Comparison of ENCODE assay signal across 14 cellular contexts in the genomic region with DNA sequence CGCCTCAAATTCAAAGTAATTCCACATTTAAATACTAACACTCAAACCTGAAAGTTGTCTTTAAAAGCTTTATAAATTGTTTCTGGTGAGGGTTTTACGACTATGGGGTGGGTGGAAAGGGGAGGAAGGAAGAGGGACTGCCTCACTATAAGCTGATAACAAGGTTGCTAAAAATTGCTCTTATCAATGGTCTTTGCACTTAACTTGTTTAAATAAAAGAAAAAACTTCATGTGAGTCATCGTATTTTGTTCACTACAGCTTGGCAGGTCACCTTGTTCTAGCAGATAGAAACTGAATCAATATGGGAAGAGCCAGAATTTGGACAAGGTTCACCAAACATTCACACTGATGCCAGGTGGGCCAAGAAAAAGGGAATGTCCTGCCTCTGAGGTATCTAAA.
DNase-seq lines count a peak whose midpoint lies in the region; ATAC-seq, FAIRE-seq and TF ChIP-seq lines count a peak whose summit lies in the region.
"Had no signal": no experiment of that assay in that cellular context is flagged by ENCODE, and none has a peak within 500 bp of the region (broad histone marks: within the 10 kb centered on the region; RNA-seq: fewer than 3 reads in every experiment).

No MANE protein-coding gene starts in this region.

- ATAC-seq in body of pancreas, result peak; percentile 90
- peak; percentile 77 for ATAC-seq in HepG2
- peak; percentile 48 for ATAC-seq in upper lobe of right lung
- no peak for ATAC-seq in psoas muscle

- in situ Hi-C loops in HepG2 (cut with HindIII; ENCODE audit: extremely low pct_ligation_motif_present, low pct_unique_long_range_greater_than_20kb), result no loop called here

- H3K36me3 Mint-ChIP-seq in activated CD4-positive, alpha-beta memory T cell treated with anti-CD3 and anti-CD28 coated beads, Interleukin-2, amount 10 ng/mL, durations not matched to agents 7 days and 5 days (ENCODE audit: low read depth), result no peaks in the 10 kb centered on the region

- peaks cover 9% of the 10 kb centered on the region for H3K27me3 Mint-ChIP-seq in activated CD4-positive, alpha-beta memory T cell treated with anti-CD3 and anti-CD28 coated beads, Interleukin-2, amount 10 ng/mL, durations not matched to agents 7 days and 5 days

- H3K27ac Mint-ChIP-seq in activated CD4-positive, alpha-beta memory T cell treated with anti-CD3 and anti-CD28 coated beads, Interleukin-2, amount 10 ng/mL, durations not matched to agents 7 days and 5 days, result no peak overlapping the region

- no peak overlapping the region for H3K4me3 ChIP-seq in body of pancreas
- no peak overlapping the region for H3K4me3 ChIP-seq in HepG2 (replicated peaks in 1 of 3; ENCODE audit: insufficient read depth in 1 of 3, low read depth in 2 of 3, low read length in 3 of 3)
- H3K4me3 ChIP-seq in upper lobe of right lung, result no peak overlapping the region
- no peak overlapping the region for H3K4me3 ChIP-seq in psoas muscle
- H3K4me3 ChIP-seq: coronary artery had no signal

- H3K79me2 ChIP-seq in HepG2 (ENCODE audit: insufficient read depth, low read length), result no peaks in the 10 kb centered on the region

- peaks cover 7% of the 10 kb centered on the region for H3K4me1 Mint-ChIP-seq in activated CD4-positive, alpha-beta memory T cell treated with anti-CD3 and anti-CD28 coated beads, Interleukin-2, amount 10 ng/mL, durations not matched to agents 7 days and 5 days

- no peak for TF ChIP-seq EP300 in HepG2 (IDR thresholded peaks at IDR 0.05; ENCODE audit: low read depth in 2 of 2, low read length in 2 of 2)
- no peak for TF ChIP-seq EP300 in HepG2 (CRISPR knock-in tag; IDR thresholded peaks at IDR 0.05; ENCODE audit: borderline replicate concordance)

- no peak overlapping the region for H3K9ac ChIP-seq in HepG2 (ENCODE audit: insufficient read depth, low read depth, low read length)
- H3K9ac ChIP-seq: KMS-11 had no signal

- no peak for TF ChIP-seq CTCF in body of pancreas (IDR thresholded peaks at IDR 0.05)
- no peak for TF ChIP-seq CTCF in HepG2 (CRISPR knock-in tag; IDR thresholded peaks at IDR 0.05)
- no peak for TF ChIP-seq CTCF in upper lobe of right lung (IDR thresholded peaks at IDR 0.05)
- no peak for TF ChIP-seq CTCF in psoas muscle (IDR thresholded peaks at IDR 0.05)

- CTCF ChIA-PET in HepG2 (lab: Yijun Ruan, JAX; ENCODE audit: low intra/inter-chr PET ratio, low total read pairs), result no interaction called here
- CTCF ChIA-PET in activated CD4-positive, alpha-beta memory T cell treated with anti-CD3 and anti-CD28 coated beads, Interleukin-2, amount 10 ng/mL, durations not matched to agents 7 days and 5 days (lab: Charles Lee), result no interaction called here

- no peaks in the 10 kb centered on the region for H4K20me1 ChIP-seq in HepG2 (ENCODE audit: insufficient read depth, low read length)

- TF ChIP-seq RAD21 in HepG2 (CRISPR knock-in tag; IDR thresholded peaks at IDR 0.05), result no peak

- H3K27me3 ChIP-seq in body of pancreas, result no peaks in the 10 kb centered on the region
- H3K27me3 ChIP-seq in HepG2 (ENCODE audit: control insufficient read depth in 1 of 2, insufficient read depth in 2 of 2, low read length in 2 of 2), result no peaks in the 10 kb centered on the region
- H3K27me3 ChIP-seq in upper lobe of right lung, result no peaks in the 10 kb centered on the region
- no peaks in the 10 kb centered on the region for H3K27me3 ChIP-seq in psoas muscle (ENCODE audit: insufficient read depth in 3 of 3, low read length in 2 of 3)

- H3K4me3 Mint-ChIP-seq in activated CD4-positive, alpha-beta memory T cell treated with anti-CD3 and anti-CD28 coated beads, Interleukin-2, amount 10 ng/mL, durations not matched to agents 7 days and 5 days, result no peak overlapping the region

- H3K9me3 ChIP-seq in body of pancreas (no peaks in the 10 kb centered on the region), HepG2 (ENCODE audit: low read length) (no peaks in the 10 kb centered on the region), upper lobe of right lung (no peaks in the 10 kb centered on the region), psoas muscle (no peaks in the 10 kb centered on the region)
- H3K9me3 ChIP-seq: Caco-2 had no signal

- H3K36me3 ChIP-seq in body of pancreas (replicated peaks in 1 of 2; ENCODE audit: insufficient read depth in 1 of 2, low read depth in 2 of 2) (no peaks in the 10 kb centered on the region), HepG2 (replicated peaks in 1 of 2; ENCODE audit: control insufficient read depth in 1 of 2, insufficient read depth in 2 of 2, low read length in 2 of 2) (no peaks in the 10 kb centered on the region), upper lobe of right lung (no peaks in the 10 kb centered on the region), psoas muscle (ENCODE audit: insufficient read depth in 1 of 2, low read depth in 1 of 2) (no peaks in the 10 kb centered on the region)
- H3K36me3 ChIP-seq: WERI-Rb-1 had no signal

- FAIRE-seq in HepG2 (lab: Jason Lieb, UNC), result no peak

- WGBS in body of pancreas, 2 donors, result 12 to 21% methylated on average over 3 of the region's 3 CpGs
- WGBS in HepG2 (ENCODE audit: low lambda C conversion rate), result 0% methylated on average over 3 of the region's 3 CpGs
- WGBS in psoas muscle, 3 donors, result 59 to 70% (median 65%) methylated on average over 3 of the region's 3 CpGs

- TF ChIP-seq POLR2A in body of pancreas (IDR thresholded peaks at IDR 0.05), result no peak
- TF ChIP-seq POLR2A in HepG2 (IDR thresholded peaks at IDR 0.05; ENCODE audit: insufficient read depth in 1 of 2, low read depth in 2 of 2, low read length in 2 of 2), result no peak

- no TSS peak for BruUV-seq in HepG2 (replicated peaks; lab: Mats Ljungman, UMichigan)

- DNase-seq in OCI-M1 (lab: John Stamatoyannopoulos, UW), result peak; percentile 29
- peak in 3 of 4 donors; percentile 31 to 51 (median 31) for DNase-seq in body of pancreas
- peak; percentile 33 for DNase-seq in HepG2 (ENCODE audit: low spot score)
- DNase-seq in upper lobe of right lung, result no peak
- no peak for DNase-seq in psoas muscle
- DNase-seq in SKM-1 (lab: John Stamatoyannopoulos, UW; ENCODE audit: unreplicated experiment), result no peak
- DNase-seq in activated CD4-positive, alpha-beta memory T cell treated with anti-CD3 and anti-CD28 coated beads, Interleukin-2, amount 10 ng/mL, durations not matched to agents 7 days and 5 days, result no peak
- DNase-seq: activated naive CD4-positive, alpha-beta T cell treated with anti-CD3 and anti-CD28 coated beads, Interleukin-2, amount 50 U/mL, for 16 hours; NCI-H526 treated with DMSO at 0.1 percent for 48 hours; SIG-M5; WERI-Rb-1 had no signal

- peaks cover 28% of the 10 kb centered on the region for H3K4me1 ChIP-seq in body of pancreas
- H3K4me1 ChIP-seq in HepG2 (ENCODE audit: insufficient read depth, low read length), result peaks cover 11% of the 10 kb centered on the region; the same call in 1 of the 2 replicates
- peaks cover 13% of the 10 kb centered on the region for H3K4me1 ChIP-seq in upper lobe of right lung
- no peaks in the 10 kb centered on the region for H3K4me1 ChIP-seq in psoas muscle

- no peak overlapping the region for H2AFZ ChIP-seq in HepG2 (ENCODE audit: low read length)

- intact Hi-C loops in body of pancreas (cut with DNase I) (no loop called here), HepG2 (cut with micrococcal nuclease; ENCODE audit: unreplicated experiment) (loop anchor here (1.0 kb wide), 1 partner anchor 81 kb away; no protein-coding TSS in a partner anchor), upper lobe of right lung (cut with DNase I) (no loop called here), psoas muscle (cut with DNase I) (loop anchor here in 1 of 2 donors (5.0 kb wide), 1 partner anchor 77 kb away; no protein-coding TSS in a partner anchor)

- no peak overlapping the region for H3K4me2 ChIP-seq in HepG2 (ENCODE audit: low read depth, low read length)
- H3K4me2 ChIP-seq: KMS-11 had no signal

- no peaks in the 10 kb centered on the region for H3K9me3 Mint-ChIP-seq in activated CD4-positive, alpha-beta memory T cell treated with anti-CD3 and anti-CD28 coated beads, Interleukin-2, amount 10 ng/mL, durations not matched to agents 7 days and 5 days

- peak overlapping the region in 2 of 4 donors; percentile 19 to 28 for H3K27ac ChIP-seq in body of pancreas
- no peak overlapping the region for H3K27ac ChIP-seq in HepG2 (ENCODE audit: extremely low read length, insufficient read depth, low read length)
- no peak overlapping the region for H3K27ac ChIP-seq in upper lobe of right lung
- H3K27ac ChIP-seq in psoas muscle, result no peak overlapping the region
- H3K27ac ChIP-seq: KMS-11, WERI-Rb-1 had no signal

- POLR2A ChIA-PET in HepG2 (lab: Yijun Ruan, JAX), result no interaction called here
- POLR2A ChIA-PET in activated CD4-positive, alpha-beta memory T cell treated with anti-CD3 and anti-CD28 coated beads, Interleukin-2, amount 10 ng/mL, durations not matched to agents 7 days and 5 days (lab: Charles Lee), result no interaction called here

TF ChIP-seq in HepG2, 621 proteins besides CTCF, POLR2A, EP300 and RAD21 (continues in another document):
- no peak for TF ChIP-seq ZNF431 (CRISPR knock-in tag; IDR thresholded peaks at IDR 0.05; ENCODE audit: borderline replicate concordance, low read depth)

Comparison
In these comparisons a context has a peak if more than half of its experiments do, and no peak if none do; other contexts are left out.
1. DNase-seq: peak in OCI-M1 (single experiment), body of pancreas (3 of 4) and HepG2 (single experiment); none in upper lobe of right lung (single experiment), psoas muscle (0 of 2), SKM-1 (single experiment) and activated CD4-positive, alpha-beta memory T cell treated with anti-CD3 and anti-CD28 coated beads, Interleukin-2, amount 10 ng/mL, durations not matched to agents 7 days and 5 days (single experiment).
2. ATAC-seq: peak in body of pancreas (single experiment), HepG2 (single experiment) and upper lobe of right lung (single experiment); none in psoas muscle (0 of 4).